Comparison of ENCODE assay signal across 8 cellular contexts in the genomic region with DNA sequence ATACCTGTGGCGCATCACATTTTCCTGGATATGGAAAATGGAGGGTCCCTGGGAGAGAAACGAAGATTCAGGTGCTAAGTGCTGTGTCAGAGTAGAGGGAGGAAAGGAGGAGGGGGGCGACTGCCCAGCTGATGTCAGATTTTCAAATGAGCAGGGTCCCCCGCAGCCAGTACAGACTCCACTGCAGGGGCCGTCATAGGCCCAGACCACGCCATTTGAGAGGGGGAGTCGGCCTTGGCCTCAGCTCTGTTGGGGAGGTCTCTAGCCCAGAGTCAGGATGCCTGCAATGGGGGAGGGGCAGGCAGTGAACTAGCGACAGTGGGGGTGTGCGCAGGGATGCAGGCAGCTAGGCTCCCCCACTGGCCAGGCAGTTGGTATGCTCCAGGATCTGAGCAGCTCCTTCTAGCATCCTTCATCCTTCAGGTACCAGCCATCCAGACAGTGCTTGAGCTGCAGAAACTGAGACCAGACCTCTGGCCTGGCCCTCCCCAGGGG. TPM values are rescaled to one million over a fixed set of nuclear protein-coding genes. Genes with fewer than 3 reads are reported as not detected.
DNase-seq lines count a peak whose midpoint lies in the region; ATAC-seq and TF ChIP-seq lines count a peak whose summit lies in the region.

A gene (minus strand): TSS at position 148 of the 495 bp plus-strand sequence. CDS start 229 bp downstream, outside the sequence.
A gene (plus strand): TSS at position 400 of the 495 bp plus-strand sequence. CDS start 620 bp downstream, outside the sequence.

- H3K27me3 ChIP-seq in prostate gland (replicated peaks; ENCODE audit: insufficient read depth), result no peaks in the 10 kb centered on the region

- no peaks in the 10 kb centered on the region for H3K27me3 Mint-ChIP-seq in activated CD4-positive, alpha-beta T cell treated with anti-CD3 and anti-CD28 coated beads, Interleukin-2, amount 10 ng/mL, durations not matched to agents 7 days and 5 days
- no peaks in the 10 kb centered on the region for H3K27me3 Mint-ChIP-seq in activated CD4-positive, alpha-beta memory T cell treated with anti-CD3 and anti-CD28 coated beads for 36 hours

- POLR2A ChIA-PET in activated CD4-positive, alpha-beta T cell treated with anti-CD3 and anti-CD28 coated beads, Interleukin-2, amount 10 ng/mL, durations not matched to agents 7 days and 5 days (lab: Charles Lee), result no interaction called here
- POLR2A ChIA-PET in activated CD4-positive, alpha-beta memory T cell treated with anti-CD3 and anti-CD28 coated beads for 36 hours (lab: Charles Lee), result interaction anchor here (0.7 to 5.4 kb wide), 6 partner anchors 20 to 133 kb away, joined by 3 to 29 read pairs (median 13); a partner anchor contains a TSS

- WGBS in prostate gland, result 89% methylated on average over 9 of the region's 9 CpGs

- peaks cover 57% of the 10 kb centered on the region for H3K4me1 Mint-ChIP-seq in activated CD4-positive, alpha-beta T cell treated with anti-CD3 and anti-CD28 coated beads, Interleukin-2, amount 10 ng/mL, durations not matched to agents 7 days and 5 days
- peaks cover 51% of the 10 kb centered on the region for H3K4me1 Mint-ChIP-seq in activated CD4-positive, alpha-beta memory T cell treated with anti-CD3 and anti-CD28 coated beads for 36 hours (ENCODE audit: low read depth)

- intact Hi-C loops in activated CD4-positive, alpha-beta memory T cell treated with anti-CD3 and anti-CD28 coated beads for 36 hours (cut with micrococcal nuclease), result loop anchor here (5.0 kb wide), 2 partner anchors 45 to 115 kb away; a partner anchor contains a TSS
- intact Hi-C loops in head of caudate nucleus (cut with DNase I) (loop anchor here (10.0 kb wide), 1 partner anchor 313 kb away; no protein-coding TSS in a partner anchor), prostate gland (cut with DNase I) (loop anchor here (5.0 kb wide), 1 partner anchor 105 kb away; a partner anchor contains a TSS)

- peak within 1 kb of the TSS; percentile 93 for H3K27ac Mint-ChIP-seq in activated CD4-positive, alpha-beta T cell treated with anti-CD3 and anti-CD28 coated beads, Interleukin-2, amount 10 ng/mL, durations not matched to agents 7 days and 5 days
- H3K27ac Mint-ChIP-seq in activated CD4-positive, alpha-beta memory T cell treated with anti-CD3 and anti-CD28 coated beads for 36 hours, result peak within 1 kb of the TSS; percentile 95

- H3K36me3 ChIP-seq in prostate gland, result no peaks in the 10 kb centered on the region

- H3K9me3 ChIP-seq in prostate gland, result no peaks in the 10 kb centered on the region

- peaks cover 14% of the 10 kb centered on the region for H3K4me1 ChIP-seq in prostate gland (replicated peaks)

- H3K4me3 Mint-ChIP-seq in activated CD4-positive, alpha-beta T cell treated with anti-CD3 and anti-CD28 coated beads, Interleukin-2, amount 10 ng/mL, durations not matched to agents 7 days and 5 days, result peak within 1 kb of the TSS; percentile 88
- H3K4me3 Mint-ChIP-seq in activated CD4-positive, alpha-beta memory T cell treated with anti-CD3 and anti-CD28 coated beads for 36 hours, result peak within 1 kb of the TSS; percentile 86

- peak; percentile 10 for DNase-seq in activated CD4-positive, alpha-beta T cell treated with anti-CD3 and anti-CD28 coated beads, Interleukin-2, amount 10 ng/mL, durations not matched to agents 7 days and 5 days
- no peak for DNase-seq in activated CD4-positive, alpha-beta T cell treated with anti-CD3 and anti-CD28 coated beads for 4 hours
- no peak for DNase-seq in activated CD4-positive, alpha-beta memory T cell treated with anti-CD3 and anti-CD28 coated beads for 36 hours
- DNase-seq in head of caudate nucleus, result peak; percentile 74 to 97 (median 90)
- DNase-seq in prostate gland (ENCODE audit: low spot score), result no peak
- no peak for DNase-seq in GM03348 (ENCODE audit: low spot score)

- TF ChIP-seq CTCF in prostate gland (IDR thresholded peaks at IDR 0.05), result no peak

- CTCF ChIA-PET in activated CD4-positive, alpha-beta T cell treated with anti-CD3 and anti-CD28 coated beads, Interleukin-2, amount 10 ng/mL, durations not matched to agents 7 days and 5 days (lab: Charles Lee), result interaction anchor here (0.6 to 3.1 kb wide), 8 partner anchors 27 to 174 kb away, joined by 3 to 15 read pairs (median 4); a partner anchor contains a TSS
- CTCF ChIA-PET in activated CD4-positive, alpha-beta memory T cell treated with anti-CD3 and anti-CD28 coated beads for 36 hours (lab: Charles Lee), result interaction anchor here (1.1 to 2.0 kb wide), 2 partner anchors 12 to 115 kb away, joined by 3 to 8 read pairs; no protein-coding TSS in a partner anchor

- TF ChIP-seq POLR2A in prostate gland (IDR thresholded peaks at IDR 0.05), result no peak

- peak within 1 kb of the TSS; percentile 94 to 96 for H3K27ac ChIP-seq in prostate gland

- H3K9me3 Mint-ChIP-seq in activated CD4-positive, alpha-beta T cell treated with anti-CD3 and anti-CD28 coated beads, Interleukin-2, amount 10 ng/mL, durations not matched to agents 7 days and 5 days, result no peaks in the 10 kb centered on the region
- H3K9me3 Mint-ChIP-seq in activated CD4-positive, alpha-beta memory T cell treated with anti-CD3 and anti-CD28 coated beads for 36 hours, result no peaks in the 10 kb centered on the region

- ATAC-seq in HG02884 (IDR thresholded peaks at IDR 0.05; ENCODE audit: unreplicated experiment), result no peak
- no peak for ATAC-seq in HG03039 (IDR thresholded peaks at IDR 0.05; ENCODE audit: unreplicated experiment)

- H3K36me3 Mint-ChIP-seq in activated CD4-positive, alpha-beta T cell treated with anti-CD3 and anti-CD28 coated beads, Interleukin-2, amount 10 ng/mL, durations not matched to agents 7 days and 5 days (ENCODE audit: low read depth), result peaks cover 32% of the 10 kb centered on the region
- H3K36me3 Mint-ChIP-seq in activated CD4-positive, alpha-beta memory T cell treated with anti-CD3 and anti-CD28 coated beads for 36 hours, result peaks cover 27% of the 10 kb centered on the region

- H3K4me3 ChIP-seq in prostate gland, result peak within 1 kb of the TSS; percentile 65 to 68

RNA-seq across cellular contexts. Expression of the first gene that starts in this region (rescaled TPM):
- total RNA-seq in activated CD4-positive, alpha-beta T cell treated with anti-CD3 and anti-CD28 coated beads, Interleukin-2, amount 10 ng/mL, durations not matched to agents 7 days and 5 days, result 10 to 100 TPM; 28.3 to 41.0 TPM
- total RNA-seq in activated CD4-positive, alpha-beta memory T cell treated with anti-CD3 and anti-CD28 coated beads for 36 hours, result 10 to 100 TPM; 18.0 to 20.4 TPM
- total RNA-seq in prostate gland, result 100 to 1,000 TPM; 148 to 187 TPM

RNA-seq across cellular contexts. Expression of the second gene that starts in this region (rescaled TPM):
- total RNA-seq in activated CD4-positive, alpha-beta T cell treated with anti-CD3 and anti-CD28 coated beads, Interleukin-2, amount 10 ng/mL, durations not matched to agents 7 days and 5 days, result not detected
- not detected for total RNA-seq in activated CD4-positive, alpha-beta memory T cell treated with anti-CD3 and anti-CD28 coated beads for 36 hours
- total RNA-seq in prostate gland, result not detected

Comparison
In these comparisons a context has a peak if more than half of its experiments do, and no peak if none do; other contexts are left out.
1. DNase-seq: peak in activated CD4-positive, alpha-beta T cell treated with anti-CD3 and anti-CD28 coated beads, Interleukin-2, amount 10 ng/mL, durations not matched to agents 7 days and 5 days (single experiment) and head of caudate nucleus (42 of 42); none in activated CD4-positive, alpha-beta T cell treated with anti-CD3 and anti-CD28 coated beads for 4 hours (0 of 2), activated CD4-positive, alpha-beta memory T cell treated with anti-CD3 and anti-CD28 coated beads for 36 hours (single experiment), prostate gland (single experiment) and GM03348 (single experiment).